Comparison of ENCODE assay signal across 19 cellular contexts in genomic region chr6:10449751-10450150, GRCh38. TPM values are rescaled to one million over a fixed set of nuclear protein-coding genes. Genes with fewer than 3 reads are reported as not detected.
A peak's percentile ranks its signal among the peaks of the same experiment; 100 is the strongest.
DNase-seq lines count a peak whose midpoint lies in the region; ATAC-seq, FAIRE-seq and TF ChIP-seq lines count a peak whose summit lies in the region.
"Had no signal": no experiment of that assay in that cellular context is flagged by ENCODE, and none has a peak within 500 bp of the region (broad histone marks: within the 10 kb centered on the region; RNA-seq: fewer than 3 reads in every experiment).

No MANE protein-coding gene starts in this region.

- H3K4me2 ChIP-seq in K562 (ENCODE audit: insufficient read depth, low read length): no peak overlapping the region
- peak overlapping the region; percentile 34 for H3K4me2 ChIP-seq in keratinocyte (ENCODE audit: control insufficient read depth, extremely low read depth, insufficient read depth, low read depth, low read length)

- H3K79me2 ChIP-seq in K562 (ENCODE audit: control insufficient read depth, insufficient read depth, low read length) (no peaks in the 10 kb centered on the region), keratinocyte (ENCODE audit: control insufficient read depth, insufficient read depth, low read length) (no peaks in the 10 kb centered on the region)

- TF ChIP-seq POLR2A in K562 (conservative IDR thresholded peaks at IDR 0.05): no peak

- no TSS peak for BruUV-seq in K562 (replicated peaks; lab: Mats Ljungman, UMichigan)

- 3% methylated on average over 5 of the region's 5 CpGs for WGBS in K562 (ENCODE audit: insufficient coverage, low coverage, missing lambda C conversion rate)

- ATAC-seq in K562 (peak; percentile 64; the same call in 2 of the 3 replicates), GM21526 (IDR thresholded peaks at IDR 0.05; ENCODE audit: low FRiP score, unreplicated experiment) (no peak), GM21717 (IDR thresholded peaks at IDR 0.05; ENCODE audit: unreplicated experiment) (no peak)

- H3K27me3 Mint-ChIP-seq in activated CD4-positive, alpha-beta T cell treated with anti-CD3 and anti-CD28 coated beads, Interleukin-2, amount 10 ng/mL, durations not matched to agents 7 days and 5 days: peaks cover 6% of the 10 kb centered on the region

- H2AFZ ChIP-seq in K562 (ENCODE audit: low read depth, low read length) (no peak overlapping the region; the same call in 1 of the 2 replicates), keratinocyte (ENCODE audit: control insufficient read depth, low read length) (peak overlapping the region; percentile 39)

- no peak for TF ChIP-seq CTCF in K562 (IDR thresholded peaks at IDR 0.05 in 2 of 3, conservative IDR thresholded peaks at IDR 0.05 in 1 of 3; ENCODE audit: insufficient read depth in 2 of 3, low read depth in 1 of 3, low read length in 3 of 3)
- no peak for TF ChIP-seq CTCF in keratinocyte (optimal IDR thresholded peaks at IDR 0.05 in 1 of 3, IDR thresholded peaks at IDR 0.05 in 1 of 3, conservative IDR thresholded peaks at IDR 0.05 in 1 of 3; ENCODE audit: extremely low read depth in 1 of 3, insufficient read depth in 2 of 3, low read length in 3 of 3)

- H3K4me3 ChIP-seq in K562 (no peak overlapping the region), keratinocyte (ENCODE audit: control insufficient read depth in 2 of 3, extremely low read depth in 1 of 3, insufficient read depth in 2 of 3, low read depth in 1 of 3, low read length in 3 of 3) (no peak overlapping the region)

- POLR2A ChIA-PET in K562 (lab: Yijun Ruan, JAX): no interaction called here
- POLR2A ChIA-PET in activated CD4-positive, alpha-beta T cell treated with anti-CD3 and anti-CD28 coated beads, Interleukin-2, amount 10 ng/mL, durations not matched to agents 7 days and 5 days (lab: Charles Lee): no interaction called here

- no peak overlapping the region for H3K4me3 Mint-ChIP-seq in activated CD4-positive, alpha-beta T cell treated with anti-CD3 and anti-CD28 coated beads, Interleukin-2, amount 10 ng/mL, durations not matched to agents 7 days and 5 days
- H3K4me3 Mint-ChIP-seq: HFFc6 had no signal

- H3K36me3 ChIP-seq in K562 (ENCODE audit: control insufficient read depth, insufficient read depth, low read length) (no peaks in the 10 kb centered on the region), keratinocyte (ENCODE audit: control insufficient read depth in 2 of 2, extremely low read depth in 1 of 2, insufficient read depth in 2 of 2, low read length in 2 of 2) (peaks cover 0 to 2% of the 10 kb centered on the region in 2 experiments)

- H3K9ac ChIP-seq in K562 (ENCODE audit: insufficient read depth in 1 of 2, low read depth in 2 of 2, low read length in 2 of 2) (no peak overlapping the region), keratinocyte (ENCODE audit: control insufficient read depth, extremely low read depth, insufficient read depth, low read length) (no peak overlapping the region)

- TF ChIP-seq EP300 in K562 (IDR thresholded peaks at IDR 0.05; ENCODE audit: low read length): no peak; the same call in 1 of the 2 replicates

- H3K27me3 ChIP-seq in K562 (ENCODE audit: control insufficient read depth in 2 of 2, insufficient read depth in 2 of 2, low read length in 2 of 2) (peaks cover 5 to 27% of the 10 kb centered on the region in 2 experiments), keratinocyte (ENCODE audit: control insufficient read depth, extremely low read depth, insufficient read depth, low read length) (no peaks in the 10 kb centered on the region)

- no peaks in the 10 kb centered on the region; a peak in 1 of 5 replicates for H3K4me1 ChIP-seq in K562 (replicated peaks in 1 of 2; ENCODE audit: control insufficient read depth in 2 of 2, insufficient read depth in 2 of 2, low read length in 2 of 2)
- peaks cover 34% of the 10 kb centered on the region for H3K4me1 ChIP-seq in keratinocyte (ENCODE audit: control insufficient read depth, extremely low read depth, insufficient read depth, low read length)

- H3K27ac Mint-ChIP-seq in activated CD4-positive, alpha-beta T cell treated with anti-CD3 and anti-CD28 coated beads, Interleukin-2, amount 10 ng/mL, durations not matched to agents 7 days and 5 days: no peak overlapping the region
- H3K27ac Mint-ChIP-seq: HFFc6 had no signal

- no peak overlapping the region for H3K27ac ChIP-seq in K562 (ENCODE audit: extremely low read depth, low read depth, low read length)
- peak overlapping the region; percentile 91 for H3K27ac ChIP-seq in keratinocyte (ENCODE audit: control insufficient read depth, insufficient read depth, low read length)
- H3K27ac ChIP-seq: C4-2B had no signal

- H3K9me3 ChIP-seq in K562 (replicated peaks; ENCODE audit: control insufficient read depth, insufficient read depth, low read depth, low read length) (no peaks in the 10 kb centered on the region), keratinocyte (ENCODE audit: control insufficient read depth, low read depth, low read length) (no peaks in the 10 kb centered on the region)

- in situ Hi-C loops in K562 (cut with MboI): loop anchor here (25.0 kb wide), 1 partner anchor 2012 kb away; the partner anchor contains the start of gene SLC35B3

- H3K4me1 Mint-ChIP-seq in activated CD4-positive, alpha-beta T cell treated with anti-CD3 and anti-CD28 coated beads, Interleukin-2, amount 10 ng/mL, durations not matched to agents 7 days and 5 days: no peaks in the 10 kb centered on the region

- no peak for FAIRE-seq in K562 (lab: Jason Lieb, UNC)
- no peak for FAIRE-seq in keratinocyte (lab: Jason Lieb, UNC)
- FAIRE-seq: H1 had no signal

- DNase-seq in HCEC 1CT (peak; percentile 22), NCI-H226 (peak; percentile 53), K562 (ENCODE audit: extremely low read depth in 1 of 4, low spot score in 3 of 4) (peak in 1 of 4 experiments; percentile 52), keratinocyte (ENCODE audit: low read depth, low spot score) (no peak), GM03348 (ENCODE audit: low spot score) (no peak)
- no peak for DNase-seq in activated CD4-positive, alpha-beta T cell treated with anti-CD3 and anti-CD28 coated beads, Interleukin-2, amount 10 ng/mL, durations not matched to agents 7 days and 5 days
- DNase-seq: AML-193, DMS 273 treated with DMSO at 0.1 percent for 48 hours, DND-41, GDM1, HFFc6, NCI-H1092 treated with DMSO at 0.1 percent for 48 hours, NCI-H2081, RPMI8226, T-helper 1 cell had no signal

- no peak for TF ChIP-seq RAD21 in K562 (CRISPR knock-in tag; conservative IDR thresholded peaks at IDR 0.05 in 1 of 2, IDR thresholded peaks at IDR 0.05 in 1 of 2)

- dilution Hi-C loops in keratinocyte (cut with MboI; ENCODE audit: extremely low pct_ligation_motif_present, low sequenced_read_pairs): no loop called here

- H3K9me1 ChIP-seq in K562 (ENCODE audit: control insufficient read depth, insufficient read depth, low read length) (no peaks in the 10 kb centered on the region), keratinocyte (ENCODE audit: control insufficient read depth, extremely low read depth, insufficient read depth, low read length) (no peaks in the 10 kb centered on the region)

- CTCF ChIA-PET in K562 (lab: Yijun Ruan, JAX; ENCODE audit: low intra/inter-chr PET ratio): no interaction called here
- CTCF ChIA-PET in activated CD4-positive, alpha-beta T cell treated with anti-CD3 and anti-CD28 coated beads, Interleukin-2, amount 10 ng/mL, durations not matched to agents 7 days and 5 days (lab: Charles Lee): no interaction called here

- H3K36me3 Mint-ChIP-seq in activated CD4-positive, alpha-beta T cell treated with anti-CD3 and anti-CD28 coated beads, Interleukin-2, amount 10 ng/mL, durations not matched to agents 7 days and 5 days (ENCODE audit: low read depth): no peaks in the 10 kb centered on the region

- intact Hi-C loops in K562 (cut with micrococcal nuclease): no loop called here

- no peaks in the 10 kb centered on the region for H3K9me3 Mint-ChIP-seq in activated CD4-positive, alpha-beta T cell treated with anti-CD3 and anti-CD28 coated beads, Interleukin-2, amount 10 ng/mL, durations not matched to agents 7 days and 5 days
- H3K9me3 Mint-ChIP-seq: HFFc6 had no signal

- H4K20me1 ChIP-seq in K562 (replicated peaks; ENCODE audit: control insufficient read depth, insufficient read depth, low read length) (no peaks in the 10 kb centered on the region), keratinocyte (ENCODE audit: control insufficient read depth, extremely low read depth, insufficient read depth, low read length) (no peaks in the 10 kb centered on the region)

TF ChIP-seq in K562, 482 proteins besides CTCF, POLR2A, EP300 and RAD21 (continues in another document):
- TF ChIP-seq ZC3H11A (IDR thresholded peaks at IDR 0.05; ENCODE audit: low read depth, low read length): no peak
- TF ChIP-seq ZNF224 (CRISPR knock-in tag; IDR thresholded peaks at IDR 0.05): no peak

RNA-seq across cellular contexts. Expression of gene TFAP2A, which starts 34.9 kb away (rescaled TPM):
- total RNA-seq in K562 (2011; cell fraction: chromatin; rRNA removed; ENCODE audit: low replicate concordance): 0.51 and 0.55 TPM in 2 replicates
- 0.33 TPM in 1 of 2 replicates, not detected in the other for total RNA-seq in K562 (2011; cell fraction: nucleolus; rRNA removed)
- total RNA-seq in K562 (2011; cell fraction: nucleoplasm; rRNA removed): 0.29 and 0.61 TPM in 2 replicates
- 0.33 TPM in 1 of 2 replicates, not detected in the other for total RNA-seq in K562 (2014; rRNA removed)
- total RNA-seq in K562 (2014; rRNA removed; fragmentation: Illumina TruSeq; extraction: Trizol): 0.18 TPM in 1 of 2 replicates, not detected in the other
- total RNA-seq in K562 (2015; rRNA removed; fragmentation: Illumina TruSeq; extraction: Trizol): 0.11 and 0.22 TPM in 2 replicates
- total RNA-seq in K562 (2021): 0.40 and 0.53 TPM in 2 replicates
- 0.15 and 0.17 TPM in 2 replicates for polyA plus RNA-seq in K562 (2011; rRNA removed)
- 0.19 and 0.22 TPM in 2 replicates for polyA plus RNA-seq in K562 (2011; cell fraction: cytosol; rRNA removed)
- 0.24 and 0.46 TPM in 2 replicates for polyA plus RNA-seq in K562 (2011; cell fraction: nucleus; rRNA removed)
- polyA plus RNA-seq in K562 (2012): 0.29 and 0.42 TPM in 2 replicates
- 0.37 and 0.54 TPM in 2 replicates for polyA plus RNA-seq in K562 (2014; fragmentation: Illumina TruSeq; extraction: Trizol)
- under 1 TPM; 0.14 to 0.20 TPM for polyA plus RNA-seq in K562 (2014; fragmentation: Nextera tagmentation; extraction: Ambion mirVana)
- polyA plus RNA-seq in K562 (2014; rRNA removed): 0.15 and 0.36 TPM in 2 replicates
- 0.12 and 0.28 TPM in 2 replicates for polyA minus RNA-seq in K562 (2011; rRNA and poly(A)+ RNA removed)
- polyA minus RNA-seq in K562 (2011; cell fraction: cytosol; rRNA and poly(A)+ RNA removed): 1.0 and 3.5 TPM in 2 replicates
- polyA minus RNA-seq in K562 (2011; cell fraction: nucleus; rRNA and poly(A)+ RNA removed): 0.40 and 0.56 TPM in 2 replicates
- polyA plus RNA-seq in keratinocyte: 25.5 to 30.2 TPM (median 27.7 TPM) in 3 replicates
- 88.1 TPM for polyA plus RNA-seq in keratinocyte (2011; ENCODE audit: low read depth)
- 28.5 and 39.0 TPM in 2 replicates for polyA plus RNA-seq in keratinocyte (2011; cell fraction: cytosol; rRNA removed)
- 104 and 128 TPM in 2 replicates for polyA plus RNA-seq in keratinocyte (2011; cell fraction: nucleus; rRNA removed)
- polyA plus RNA-seq in keratinocyte (2012; ENCODE audit: low replicate concordance): 64.1 and 117 TPM in 2 replicates
- 26.9 to 42.3 TPM (median 32.3 TPM) in 3 replicates for polyA minus RNA-seq in keratinocyte
- 55.2 TPM for polyA minus RNA-seq in keratinocyte (2011; cell fraction: cytosol; rRNA and poly(A)+ RNA removed)
- 65.1 and 87.0 TPM in 2 replicates for polyA minus RNA-seq in keratinocyte (2011; cell fraction: nucleus; rRNA and poly(A)+ RNA removed)
- total RNA-seq in activated CD4-positive, alpha-beta T cell treated with anti-CD3 and anti-CD28 coated beads, Interleukin-2, amount 10 ng/mL, durations not matched to agents 7 days and 5 days: not detected
- total RNA-seq: H1 had no signal

Comparison
In these comparisons a context has a peak if more than half of its experiments do, and no peak if none do; other contexts are left out.
1. DNase-seq: peak in HCEC 1CT (single experiment) and NCI-H226 (single experiment); none in keratinocyte (single experiment), GM03348 (single experiment) and activated CD4-positive, alpha-beta T cell treated with anti-CD3 and anti-CD28 coated beads, Interleukin-2, amount 10 ng/mL, durations not matched to agents 7 days and 5 days (single experiment).